ENCODE assay signal across 25 cellular contexts in the genomic region with DNA sequence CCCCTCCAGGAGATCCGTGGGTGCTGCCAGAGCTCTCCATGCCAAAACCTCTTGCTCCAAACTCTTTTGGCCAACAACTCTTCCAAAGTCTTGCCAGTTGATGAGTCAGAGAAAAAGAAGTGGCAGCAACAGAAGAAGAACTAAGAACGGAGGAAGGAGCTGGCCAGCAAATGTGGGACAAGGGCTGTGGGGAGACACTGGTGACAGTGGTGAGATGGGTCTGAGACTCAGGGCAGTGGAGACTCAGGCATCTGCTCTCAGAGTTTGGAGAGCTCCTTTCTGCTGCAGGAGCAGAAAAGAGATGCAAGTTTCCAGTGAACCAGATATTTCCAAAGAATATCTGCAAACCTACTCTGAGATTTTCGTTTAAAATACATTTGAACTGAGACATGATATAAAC.
"Had no signal": no experiment of that assay in that cellular context is flagged by ENCODE, and none has a peak within 500 bp of the region (broad histone marks: within the 10 kb centered on the region; RNA-seq: fewer than 3 reads in every experiment).

No MANE protein-coding gene starts in this region.

- H3K4me1 ChIP-seq: prostate gland had no signal

- H3K9me3 Mint-ChIP-seq: stimulated activated naive CD8-positive, alpha-beta T cell treated with anti-CD3 and anti-CD28 coated beads, Interleukin-15, Interleukin-2, amounts not matched to agents 100 ng/mL and 50 ng/mL, for 24 hours had no signal

- H3K36me3 ChIP-seq: left ventricle myocardium inferior, pancreas, prostate gland, spleen, suprapubic skin, thoracic aorta, tibial artery, upper lobe of right lung had no signal

- H3K36me3 Mint-ChIP-seq: naive thymus-derived CD4-positive, alpha-beta T cell; natural killer cell treated with Interleukin-12 subunit alpha and Interleukin-12 subunit beta and Interleukin-15 and Interleukin-18, amount 100 ng/mL, for 72 hours; stimulated activated effector memory CD8-positive, alpha-beta T cell treated with anti-CD3 and anti-CD28 coated beads, Interleukin-12 subunit alpha, Interleukin-12 subunit beta, amount 100 ng/mL, for 72 hours had no signal

- DNase-seq: islet precursor cell; left ventricle myocardium inferior; midbrain; mucosa of descending colon; naive thymus-derived CD4-positive, alpha-beta T cell; nucleus accumbens; pancreas; posterior cingulate gyrus; retina; right cardiac atrium; small intestine; spleen; stimulated activated CD4-positive, alpha-beta T cell treated with anti-CD3 and anti-CD28 coated beads, Interleukin-4, amount 100 ng/mL, for 24 hours; stimulated activated naive CD4-positive, alpha-beta T cell; tibial artery; trophoblast cell; upper lobe of right lung had no signal

- H3K4me3 ChIP-seq: left ventricle myocardium inferior, lung, mucosa of descending colon, pancreas, prostate gland, spleen, suprapubic skin, thoracic aorta, tibial artery, upper lobe of right lung had no signal

- H3K27ac Mint-ChIP-seq: memory B cell; naive thymus-derived CD4-positive, alpha-beta T cell; natural killer cell treated with Interleukin-12 subunit alpha and Interleukin-12 subunit beta and Interleukin-15 and Interleukin-18, amount 100 ng/mL, for 72 hours; stimulated activated effector memory CD8-positive, alpha-beta T cell treated with anti-CD3 and anti-CD28 coated beads, Interleukin-12 subunit alpha, Interleukin-12 subunit beta, amount 100 ng/mL, for 72 hours; stimulated activated naive CD8-positive, alpha-beta T cell treated with anti-CD3 and anti-CD28 coated beads, Interleukin-15, Interleukin-2, amounts not matched to agents 100 ng/mL and 50 ng/mL, for 24 hours had no signal

- H3K27me3 ChIP-seq: pancreas, spleen, suprapubic skin, tibial artery, upper lobe of right lung had no signal

- H3K4me3 Mint-ChIP-seq: memory B cell; naive thymus-derived CD4-positive, alpha-beta T cell; natural killer cell treated with Interleukin-12 subunit alpha and Interleukin-12 subunit beta and Interleukin-15 and Interleukin-18, amount 100 ng/mL, for 72 hours; stimulated activated effector memory CD8-positive, alpha-beta T cell treated with anti-CD3 and anti-CD28 coated beads, Interleukin-12 subunit alpha, Interleukin-12 subunit beta, amount 100 ng/mL, for 72 hours; stimulated activated naive CD8-positive, alpha-beta T cell treated with anti-CD3 and anti-CD28 coated beads, Interleukin-15, Interleukin-2, amounts not matched to agents 100 ng/mL and 50 ng/mL, for 24 hours had no signal

- H3K4me1 Mint-ChIP-seq: memory B cell; naive thymus-derived CD4-positive, alpha-beta T cell; stimulated activated effector memory CD8-positive, alpha-beta T cell treated with anti-CD3 and anti-CD28 coated beads, Interleukin-12 subunit alpha, Interleukin-12 subunit beta, amount 100 ng/mL, for 72 hours had no signal

- H3K9me3 ChIP-seq: pancreas, prostate gland, suprapubic skin, thoracic aorta, tibial artery, upper lobe of right lung had no signal

- H3K27ac ChIP-seq: left ventricle myocardium inferior, pancreas, prostate gland, spleen, suprapubic skin, thoracic aorta, tibial artery, upper lobe of right lung had no signal
